24 cellular contexts compared by ENCODE assay signal in the genomic region with DNA sequence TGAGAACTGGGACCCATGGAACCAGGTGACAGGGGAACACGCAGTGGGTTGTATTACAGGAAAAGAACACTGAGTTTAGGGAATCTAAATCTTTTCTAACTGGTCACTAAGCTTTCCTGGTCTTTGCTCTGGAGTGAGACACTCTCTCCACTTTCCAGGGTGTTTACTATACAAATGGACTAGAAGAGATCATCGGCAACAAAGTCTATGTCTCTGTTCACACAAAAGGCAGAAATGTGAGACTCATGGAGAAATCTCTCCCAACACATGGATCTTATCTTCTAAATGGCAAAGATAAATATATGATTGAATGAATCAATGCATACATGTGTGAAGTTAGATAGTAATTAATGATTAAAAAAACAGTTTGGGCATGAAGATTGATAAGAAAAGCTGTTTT.
"Had no signal": no experiment of that assay in that cellular context is flagged by ENCODE, and none has a peak within 500 bp of the region (broad histone marks: within the 10 kb centered on the region; RNA-seq: fewer than 3 reads in every experiment).

No MANE protein-coding gene starts in this region.

- H3K9me3 ChIP-seq: colonic mucosa, esophagus muscularis mucosa, gastroesophageal sphincter, heart left ventricle, left lung, lower lobe of right lung, mucosa of descending colon had no signal

- FAIRE-seq: endometrium, frontal cortex, islet of Langerhans, keratinocyte had no signal

- H3K27me3 ChIP-seq: colonic mucosa, esophagus muscularis mucosa, foreskin keratinocyte, gastroesophageal sphincter, heart left ventricle, left lung had no signal

- H3K4me1 Mint-ChIP-seq: naive B cell had no signal

- DNase-seq: colonic mucosa; cortex of kidney; effector CD8-positive, alpha-beta T cell; effector memory CD8-positive, alpha-beta T cell; endodermal cell; foreskin keratinocyte; heart left ventricle; hippocampal formation; left cardiac atrium; left lung; left ventricle myocardium superior; lower lobe of right lung; mesenchymal stem cell; mucosa of descending colon; naive B cell had no signal

- H3K4me1 ChIP-seq: gastroesophageal sphincter, lower lobe of right lung had no signal

- H3K27ac Mint-ChIP-seq: dendritic cell treated with granulocyte-macrophage colony-stimulating factor and Interleukin-4, amounts not matched to agents 40 ng/mL and 50 ng/mL, for 4 days; effector memory CD8-positive, alpha-beta T cell; endodermal cell; mesothelial cell of epicardium; naive B cell had no signal

- H3K27ac ChIP-seq: colonic mucosa, epithelial cell of prostate, esophagus muscularis mucosa, foreskin keratinocyte, gastroesophageal sphincter, heart left ventricle, left lung, lower lobe of right lung had no signal

- H3K4me3 Mint-ChIP-seq: dendritic cell treated with granulocyte-macrophage colony-stimulating factor and Interleukin-4, amounts not matched to agents 40 ng/mL and 50 ng/mL, for 4 days; effector memory CD8-positive, alpha-beta T cell; endodermal cell; mesothelial cell of epicardium had no signal

- H3K27me3 Mint-ChIP-seq: dendritic cell treated with granulocyte-macrophage colony-stimulating factor and Interleukin-4, amounts not matched to agents 40 ng/mL and 50 ng/mL, for 4 days; effector memory CD8-positive, alpha-beta T cell had no signal

- H3K4me3 ChIP-seq: colonic mucosa, esophagus muscularis mucosa, gastroesophageal sphincter, heart left ventricle, left lung, lower lobe of right lung, mucosa of descending colon had no signal

- H3K9me3 Mint-ChIP-seq: dendritic cell treated with granulocyte-macrophage colony-stimulating factor and Interleukin-4, amounts not matched to agents 40 ng/mL and 50 ng/mL, for 4 days; effector memory CD8-positive, alpha-beta T cell; endodermal cell had no signal

- H3K36me3 ChIP-seq: colonic mucosa, esophagus muscularis mucosa, gastroesophageal sphincter, heart left ventricle, left lung, lower lobe of right lung had no signal

- H3K36me3 Mint-ChIP-seq: mesothelial cell of epicardium, naive B cell had no signal
